Comparison of ENCODE assay signal across 8 cellular contexts in genomic region chr20:62219992-62220665, GRCh38. TPM values are rescaled to one million over a fixed set of nuclear protein-coding genes. Genes with fewer than 3 reads are reported as not detected.
DNase-seq lines count a peak whose midpoint lies in the region; ATAC-seq and TF ChIP-seq lines count a peak whose summit lies in the region.

HRH3 (minus strand) TSS chr20:62220278; CDS start chr20:62219970, 308 bp downstream.

- no peaks in the 10 kb centered on the region for H3K9me3 ChIP-seq in neutrophil

- peaks cover 99% of the 10 kb centered on the region for H3K27me3 ChIP-seq in neutrophil

- no peaks in the 10 kb centered on the region for H3K36me3 ChIP-seq in neutrophil

- no peaks in the 10 kb centered on the region for H3K36me3 Mint-ChIP-seq in activated CD8-positive, alpha-beta memory T cell treated with anti-CD3 and anti-CD28 coated beads, Interleukin-2, amount 10 ng/mL, durations not matched to agents 7 days and 5 days

- H3K4me1 ChIP-seq in neutrophil (ENCODE audit: control insufficient read depth in 1 of 2, insufficient read depth in 1 of 2, low read depth in 1 of 2, low read length in 1 of 2): peaks cover 4 to 13% of the 10 kb centered on the region in 2 experiments

- H3K27ac ChIP-seq in neutrophil: no peak within 1 kb of the TSS

- H3K4me3 ChIP-seq in neutrophil (ENCODE audit: low read depth in 1 of 2, low read length in 1 of 2): peak within 1 kb of the TSS; percentile 17 to 36

- no peaks in the 10 kb centered on the region for H3K9me3 Mint-ChIP-seq in activated CD8-positive, alpha-beta memory T cell treated with anti-CD3 and anti-CD28 coated beads, Interleukin-2, amount 10 ng/mL, durations not matched to agents 7 days and 5 days (ENCODE audit: low read depth)

- H3K4me3 Mint-ChIP-seq in activated CD8-positive, alpha-beta memory T cell treated with anti-CD3 and anti-CD28 coated beads, Interleukin-2, amount 10 ng/mL, durations not matched to agents 7 days and 5 days: no peak within 1 kb of the TSS

- peak; percentile 83 for ATAC-seq in activated CD8-positive, alpha-beta memory T cell treated with anti-CD3 and anti-CD28 coated beads, Interleukin-2, amount 10 ng/mL, durations not matched to agents 7 days and 5 days
- ATAC-seq in esophagus mucosa (peak; percentile 56), HG03342 (IDR thresholded peaks at IDR 0.05; ENCODE audit: unreplicated experiment) (no peak)

- H3K27ac Mint-ChIP-seq in activated CD8-positive, alpha-beta memory T cell treated with anti-CD3 and anti-CD28 coated beads, Interleukin-2, amount 10 ng/mL, durations not matched to agents 7 days and 5 days: no peak within 1 kb of the TSS

- H3K4me1 Mint-ChIP-seq in activated CD8-positive, alpha-beta memory T cell treated with anti-CD3 and anti-CD28 coated beads, Interleukin-2, amount 10 ng/mL, durations not matched to agents 7 days and 5 days: no peaks in the 10 kb centered on the region

- TF ChIP-seq CTCF in GM13976 (IDR thresholded peaks at IDR 0.05; ENCODE audit: borderline replicate concordance, control extremely low read depth, extremely low read depth, insufficient read depth, missing control alignments): no peak
- TF ChIP-seq CTCF in neutrophil (IDR thresholded peaks at IDR 0.05): no peak

- peaks cover 33% of the 10 kb centered on the region for H3K27me3 Mint-ChIP-seq in activated CD8-positive, alpha-beta memory T cell treated with anti-CD3 and anti-CD28 coated beads, Interleukin-2, amount 10 ng/mL, durations not matched to agents 7 days and 5 days

- CTCF ChIA-PET in activated CD8-positive, alpha-beta memory T cell treated with anti-CD3 and anti-CD28 coated beads, Interleukin-2, amount 10 ng/mL, durations not matched to agents 7 days and 5 days (lab: Charles Lee): no interaction called here

- DNase-seq in GM13976 (ENCODE audit: low spot score): peak; percentile 87
- peak; percentile 74 for DNase-seq in NCI-H146 (lab: John Stamatoyannopoulos, UW)
- no peak for DNase-seq in activated CD8-positive, alpha-beta memory T cell treated with anti-CD3 and anti-CD28 coated beads, Interleukin-2, amount 10 ng/mL, durations not matched to agents 7 days and 5 days
- DNase-seq in NCI-H1048 (lab: John Stamatoyannopoulos, UW): no peak
- DNase-seq in cortex of kidney (lab: John Stamatoyannopoulos, UW): no peak

- in situ Hi-C loops in GM13976 (cut with MboI; ENCODE audit: low sequenced_read_pairs, unreplicated experiment): no loop called here

RNA-seq across cellular contexts. Expression of gene HRH3, which starts in this region (rescaled TPM):
- not detected for total RNA-seq in activated CD8-positive, alpha-beta memory T cell treated with anti-CD3 and anti-CD28 coated beads, Interleukin-2, amount 10 ng/mL, durations not matched to agents 7 days and 5 days
- total RNA-seq in esophagus mucosa: not detected

Comparison
In these comparisons a context has a peak if more than half of its experiments do, and no peak if none do; other contexts are left out.
1. Peak in ATAC-seq in activated CD8-positive, alpha-beta memory T cell treated with anti-CD3 and anti-CD28 coated beads, Interleukin-2, amount 10 ng/mL, durations not matched to agents 7 days and 5 days; RNA of the gene not detected or under 1 TPM.
2. Peak in ATAC-seq in esophagus mucosa; RNA of the gene not detected or under 1 TPM.
3. DNase-seq: peak in GM13976 (single experiment) and NCI-H146 (single experiment); none in activated CD8-positive, alpha-beta memory T cell treated with anti-CD3 and anti-CD28 coated beads, Interleukin-2, amount 10 ng/mL, durations not matched to agents 7 days and 5 days (single experiment), NCI-H1048 (single experiment) and cortex of kidney (single experiment).